1 cellular context compared by ENCODE assay signal in genomic region chr6:26142026-26142425, GRCh38.
TF ChIP-seq lines count a peak whose summit lies in the region.

No MANE protein-coding gene starts in this region.

TF ChIP-seq in HepG2, 621 proteins besides CTCF, POLR2A, EP300 and RAD21 (continued from another document):
- no peak for TF ChIP-seq CREB3 (CRISPR knock-in tag; IDR thresholded peaks at IDR 0.05)
- no peak for TF ChIP-seq POLR2G (IDR thresholded peaks at IDR 0.05; ENCODE audit: low read depth, low read length)
- TF ChIP-seq KDM3A (CRISPR knock-in tag; IDR thresholded peaks at IDR 0.05; ENCODE audit: low read depth), result no peak
- no peak for TF ChIP-seq ZNF552 (CRISPR knock-in tag; IDR thresholded peaks at IDR 0.05; ENCODE audit: borderline replicate concordance)
- TF ChIP-seq RAD51 (IDR thresholded peaks at IDR 0.05; ENCODE audit: borderline replicate concordance), result no peak
- TF ChIP-seq ZFP36 (IDR thresholded peaks at IDR 0.05; ENCODE audit: borderline replicate concordance, low read depth, low read length, partially characterized antibody), result no peak
- TF ChIP-seq ZNF646 (CRISPR knock-in tag; IDR thresholded peaks at IDR 0.05), result no peak
- no peak for TF ChIP-seq ZNF430 (CRISPR knock-in tag; IDR thresholded peaks at IDR 0.05)
- 0 out of 2 replicates have a peak, but pooled peaks have one; percentile 23 for TF ChIP-seq PITX1 (CRISPR knock-in tag; IDR thresholded peaks at IDR 0.05)
- TF ChIP-seq FOXP1 (IDR thresholded peaks at IDR 0.05), result no peak
- no peak for TF ChIP-seq FOXP1 (CRISPR knock-in tag; IDR thresholded peaks at IDR 0.05)
- no peak for TF ChIP-seq RBM39 (IDR thresholded peaks at IDR 0.05; ENCODE audit: low read depth, low read length, poor library complexity, severe bottlenecking)
- no peak for TF ChIP-seq PRPF4 (IDR thresholded peaks at IDR 0.05; ENCODE audit: low read depth, low read length, poor library complexity, severe bottlenecking)
- TF ChIP-seq GATAD2A (CRISPR knock-in tag; IDR thresholded peaks at IDR 0.05), result 0 out of 2 replicates have a peak, but pooled peaks have one; percentile 23
- no peak for TF ChIP-seq HNRNPUL1 (IDR thresholded peaks at IDR 0.05; ENCODE audit: low read depth, low read length)
- no peak for TF ChIP-seq CEBPG (CRISPR knock-in tag; IDR thresholded peaks at IDR 0.05)
- no peak for TF ChIP-seq PBX3 (CRISPR knock-in tag; IDR thresholded peaks at IDR 0.05; ENCODE audit: borderline replicate concordance)
- no peak for TF ChIP-seq DMAP1 (CRISPR knock-in tag; IDR thresholded peaks at IDR 0.05)
- no peak for TF ChIP-seq PAF1 (CRISPR knock-in tag; IDR thresholded peaks at IDR 0.05)
- no peak for TF ChIP-seq KLF13 (CRISPR knock-in tag; IDR thresholded peaks at IDR 0.05)
- TF ChIP-seq DMTF1 (CRISPR knock-in tag; IDR thresholded peaks at IDR 0.05), result no peak
- no peak for TF ChIP-seq BCL6 (CRISPR knock-in tag; IDR thresholded peaks at IDR 0.05)
- TF ChIP-seq ZNF446 (CRISPR knock-in tag; IDR thresholded peaks at IDR 0.05), result no peak
- TF ChIP-seq STAT5B (CRISPR knock-in tag; IDR thresholded peaks at IDR 0.05), result no peak
- no peak for TF ChIP-seq TCF12 (IDR thresholded peaks at IDR 0.05)
- no peak for TF ChIP-seq TCF12 (CRISPR knock-in tag; IDR thresholded peaks at IDR 0.05)
- no peak for TF ChIP-seq MTA1 (CRISPR knock-in tag; IDR thresholded peaks at IDR 0.05; ENCODE audit: borderline replicate concordance)
- TF ChIP-seq SAP130 (CRISPR knock-in tag; IDR thresholded peaks at IDR 0.05; ENCODE audit: low read depth), result no peak
- TF ChIP-seq KAT2B (IDR thresholded peaks at IDR 0.05; ENCODE audit: borderline replicate concordance, low read depth, low read length), result 0 out of 2 replicates have a peak, but pooled peaks have one; percentile 40
- no peak for TF ChIP-seq PHB2 (IDR thresholded peaks at IDR 0.05; ENCODE audit: partially characterized antibody)
- no peak for TF ChIP-seq ZNF451 (CRISPR knock-in tag; IDR thresholded peaks at IDR 0.05)
- no peak for TF ChIP-seq TIGD3 (CRISPR knock-in tag; IDR thresholded peaks at IDR 0.05; ENCODE audit: borderline replicate concordance)
- TF ChIP-seq SP4 (CRISPR knock-in tag; IDR thresholded peaks at IDR 0.05), result no peak
- TF ChIP-seq SIN3B (IDR thresholded peaks at IDR 0.05; ENCODE audit: low read length), result no peak
- no peak for TF ChIP-seq JUN (CRISPR knock-in tag; IDR thresholded peaks at IDR 0.05)
- TF ChIP-seq NFATC3 (CRISPR knock-in tag; IDR thresholded peaks at IDR 0.05), result 0 out of 2 replicates have a peak, but pooled peaks have one; percentile 17
- no peak for TF ChIP-seq MXD4 (CRISPR knock-in tag; IDR thresholded peaks at IDR 0.05)
- TF ChIP-seq NR2C2 (CRISPR knock-in tag; IDR thresholded peaks at IDR 0.05; ENCODE audit: borderline replicate concordance), result no peak
